ENCODE assay signal across 17 cellular contexts in the genomic region with DNA sequence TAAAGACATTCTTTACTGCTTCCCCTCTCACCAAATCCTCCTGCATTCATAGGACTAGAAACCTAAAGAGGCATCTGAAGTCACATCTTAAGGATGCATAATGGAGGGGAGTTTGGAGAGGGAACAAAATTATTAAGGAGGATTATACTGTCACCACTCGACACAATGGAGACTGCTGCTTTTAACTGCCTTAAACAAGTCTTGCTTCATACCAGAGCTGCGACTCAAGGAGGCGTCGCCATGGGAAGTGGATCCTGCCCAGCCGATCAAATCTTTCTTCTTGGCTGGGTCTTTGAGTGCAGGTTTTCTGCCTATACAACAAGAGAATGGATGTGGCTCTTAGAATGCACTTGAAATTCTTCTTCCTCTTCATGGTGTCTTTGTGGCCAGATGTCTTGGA.
DNase-seq lines count a peak whose midpoint lies in the region; ATAC-seq and TF ChIP-seq lines count a peak whose summit lies in the region.
"Had no signal": no experiment of that assay in that cellular context is flagged by ENCODE, and none has a peak within 500 bp of the region (broad histone marks: within the 10 kb centered on the region; RNA-seq: fewer than 3 reads in every experiment).

No MANE protein-coding gene starts in this region.

- in situ Hi-C loops in brain microvascular endothelial cell (cut with HindIII; ENCODE audit: low pct_ligation_motif_present, low sequenced_read_pairs): no loop called here

- ATAC-seq in GM18907 (IDR thresholded peaks at IDR 0.05; ENCODE audit: unreplicated experiment): no peak
- ATAC-seq: activated CD8-positive, alpha-beta T cell treated with anti-CD3 and anti-CD28 coated beads for 36 hours; left colon had no signal

- H3K27me3 ChIP-seq in brain microvascular endothelial cell (replicated peaks) (peaks cover 5% of the 10 kb centered on the region), kidney epithelial cell (ENCODE audit: control insufficient read depth, insufficient read depth, low read length) (no peaks in the 10 kb centered on the region), esophagus muscularis mucosa (peaks cover 0 to 5% (median 0%) of the 10 kb centered on the region in 4 donors)
- H3K27me3 ChIP-seq: ascending aorta had no signal

- 67% methylated on average over 5 of the region's 5 CpGs for WGBS in esophagus muscularis mucosa

- intact Hi-C loops in esophagus muscularis mucosa (cut with DNase I): no loop called here

- no peak overlapping the region for H3K27ac ChIP-seq in brain microvascular endothelial cell
- no peak overlapping the region for H3K27ac ChIP-seq in esophagus muscularis mucosa (replicated peaks in 1 of 4)
- H3K27ac ChIP-seq: ascending aorta, prostate gland, thoracic aorta had no signal

- no peak for TF ChIP-seq POLR2A in esophagus muscularis mucosa (IDR thresholded peaks at IDR 0.05; ENCODE audit: low read depth)

- H3K36me3 ChIP-seq in brain microvascular endothelial cell (replicated peaks) (no peaks in the 10 kb centered on the region), kidney epithelial cell (ENCODE audit: control insufficient read depth, insufficient read depth, low read length) (no peaks in the 10 kb centered on the region), esophagus muscularis mucosa (no peaks in the 10 kb centered on the region)
- H3K36me3 ChIP-seq: ascending aorta, prostate gland, thoracic aorta had no signal

- peak; percentile 49 for DNase-seq in AG20443 (ENCODE audit: low spot score)
- peak; percentile 28 for DNase-seq in HT1080 (ENCODE audit: low read depth)
- DNase-seq in brain microvascular endothelial cell: peak; percentile 18
- DNase-seq in kidney epithelial cell (ENCODE audit: low read depth): peak; percentile 21
- DNase-seq in cerebellum (ENCODE audit: low spot score): no peak
- no peak for DNase-seq in epidermal melanocyte (ENCODE audit: insufficient read length, low spot score)
- no peak for DNase-seq in esophagus muscularis mucosa (ENCODE audit: extremely low spot score)
- DNase-seq: activated CD8-positive, alpha-beta T cell treated with anti-CD3 and anti-CD28 coated beads for 36 hours; activated effector memory CD4-positive, alpha-beta T cell treated with Interleukin-2 at 50 U/mL for 16 hours; left colon; NCI-H2029 treated with DMSO at 0.1 percent for 48 hours; NCI-H82; SHP77 had no signal

- H3K4me3 ChIP-seq in brain microvascular endothelial cell (ENCODE audit: low read depth, low read length) (no peak overlapping the region), kidney epithelial cell (ENCODE audit: low read depth, low read length) (no peak overlapping the region), esophagus muscularis mucosa (no peak overlapping the region)
- H3K4me3 ChIP-seq: ascending aorta, prostate gland, thoracic aorta had no signal

- no peak for TF ChIP-seq EP300 in esophagus muscularis mucosa (IDR thresholded peaks at IDR 0.05)

- no peaks in the 10 kb centered on the region for H3K9me3 ChIP-seq in esophagus muscularis mucosa
- H3K9me3 ChIP-seq: ascending aorta, prostate gland, thoracic aorta had no signal

- TF ChIP-seq CTCF in brain microvascular endothelial cell (IDR thresholded peaks at IDR 0.05; ENCODE audit: low read depth, low read length, missing control alignments) (no peak), kidney epithelial cell (IDR thresholded peaks at IDR 0.05; ENCODE audit: insufficient read depth, low read length, poor library complexity, severe bottlenecking) (no peak), esophagus muscularis mucosa (IDR thresholded peaks at IDR 0.05) (no peak)

- no peaks in the 10 kb centered on the region for H3K4me1 ChIP-seq in esophagus muscularis mucosa
- H3K4me1 ChIP-seq: ascending aorta, prostate gland had no signal

Comparison
In these comparisons a context has a peak if more than half of its experiments do, and no peak if none do; other contexts are left out.
1. DNase-seq: peak in AG20443 (single experiment), HT1080 (single experiment), brain microvascular endothelial cell (single experiment) and kidney epithelial cell (single experiment); none in cerebellum (single experiment), epidermal melanocyte (single experiment) and esophagus muscularis mucosa (single experiment).